10 cellular contexts compared by ENCODE assay signal in genomic region chr10:44300666-44301649, GRCh38.
A peak's percentile ranks its signal among the peaks of the same experiment; 100 is the strongest.
DNase-seq lines count a peak whose midpoint lies in the region; ATAC-seq, FAIRE-seq and TF ChIP-seq lines count a peak whose summit lies in the region.
"Had no signal": no experiment of that assay in that cellular context is flagged by ENCODE, and none has a peak within 500 bp of the region (broad histone marks: within the 10 kb centered on the region; RNA-seq: fewer than 3 reads in every experiment).

No MANE protein-coding gene starts in this region.

- no peak overlapping the region for H3K4me3 ChIP-seq in lower lobe of right lung

- ATAC-seq in HG02571 (IDR thresholded peaks at IDR 0.05; ENCODE audit: unreplicated experiment) (peak; percentile 82), lower lobe of right lung (no peak)

- no peaks in the 10 kb centered on the region for H3K36me3 ChIP-seq in lower lobe of right lung

- intact Hi-C loops in lower lobe of right lung (cut with DNase I), result no loop called here

- H3K9me3 ChIP-seq in lower lobe of right lung, result no peaks in the 10 kb centered on the region

- TF ChIP-seq CTCF in lower lobe of right lung (IDR thresholded peaks at IDR 0.05), result no peak

- no peaks in the 10 kb centered on the region for H3K27me3 ChIP-seq in lower lobe of right lung (ENCODE audit: low read depth)

- no peak overlapping the region for H3K27ac ChIP-seq in lower lobe of right lung
- H3K27ac ChIP-seq: 22Rv1, VCaP had no signal

- DNase-seq in NCI-H524 (lab: John Stamatoyannopoulos, UW), result peak; percentile 4 to 14
- no peak for DNase-seq in NCI-H524 treated with DMSO at 0.1 percent for 48 hours (lab: John Stamatoyannopoulos, UW)
- DNase-seq in NCI-H2196 (lab: John Stamatoyannopoulos, UW; ENCODE audit: unreplicated experiment), result peak; percentile 28
- peak; percentile 99 for DNase-seq in fibroblast of peridontal ligament (ENCODE audit: extremely low read depth)
- no peak for DNase-seq in lower lobe of right lung
- DNase-seq in NCI-H526 (lab: John Stamatoyannopoulos, UW), result no peak
- no peak for DNase-seq in frontal cortex (ENCODE audit: low spot score in 2 of 2)

- FAIRE-seq in frontal cortex (lab: Jason Lieb, UNC), result no peak

- H3K4me1 ChIP-seq in lower lobe of right lung, result no peaks in the 10 kb centered on the region

Comparison
In these comparisons a context has a peak if more than half of its experiments do, and no peak if none do; other contexts are left out.
1. DNase-seq: peak in NCI-H524 (2 of 2), NCI-H2196 (single experiment) and fibroblast of peridontal ligament (single experiment); none in NCI-H524 treated with DMSO at 0.1 percent for 48 hours (single experiment), lower lobe of right lung (single experiment), NCI-H526 (0 of 2) and frontal cortex (0 of 2).